Comparison of ENCODE assay signal across 19 cellular contexts in genomic region chr4:40931238-40931637, GRCh38.
A peak's percentile ranks its signal among the peaks of the same experiment; 100 is the strongest.
DNase-seq lines count a peak whose midpoint lies in the region; ATAC-seq, FAIRE-seq and TF ChIP-seq lines count a peak whose summit lies in the region.
"Had no signal": no experiment of that assay in that cellular context is flagged by ENCODE, and none has a peak within 500 bp of the region (broad histone marks: within the 10 kb centered on the region; RNA-seq: fewer than 3 reads in every experiment).

No MANE protein-coding gene starts in this region.

- no peak overlapping the region for H3T11ph ChIP-seq in H9 (ENCODE audit: low read length)

- no peak overlapping the region for H3K14ac ChIP-seq in H9 (ENCODE audit: insufficient read depth, low read length)
- H3K14ac ChIP-seq in H1 (ENCODE audit: insufficient read length): no peak overlapping the region

- no peak overlapping the region for H2BK5ac ChIP-seq in H9 (ENCODE audit: insufficient read length, low read length)
- H2BK5ac ChIP-seq in H1 (ENCODE audit: low read depth, low read length): no peak overlapping the region

- H3K79me2 ChIP-seq in H9 (ENCODE audit: insufficient read depth, low read length) (no peaks in the 10 kb centered on the region), H1 (ENCODE audit: control insufficient read depth in 1 of 2, insufficient read depth in 2 of 2, low read length in 2 of 2) (no peaks in the 10 kb centered on the region)

- TF ChIP-seq RAD21 in H1 (IDR thresholded peaks at IDR 0.05 in 1 of 2, conservative IDR thresholded peaks at IDR 0.05 in 1 of 2; ENCODE audit: low read depth in 2 of 2, low read length in 2 of 2): no peak

- H2BK20ac ChIP-seq in H9 (ENCODE audit: low read depth, low read length, poor library complexity, severe bottlenecking): no peak overlapping the region
- no peak overlapping the region for H2BK20ac ChIP-seq in H1 (ENCODE audit: low read length)

- H3K4me3 Mint-ChIP-seq in H9: no peak overlapping the region
- H3K4me3 Mint-ChIP-seq: CD4-positive, alpha-beta T cell; IgD-negative memory B cell had no signal

- H2BK120ac ChIP-seq in H9 (ENCODE audit: low read depth, low read length, poor library complexity, severe bottlenecking): no peak overlapping the region
- H2BK120ac ChIP-seq in H1 (replicated peaks; ENCODE audit: low read depth, low read length): peak overlapping the region; percentile 29

- DNase-seq in ELF-1 (ENCODE audit: low read depth, low spot score) (peak; percentile 74), H9 (no peak), H1 (ENCODE audit: low read depth in 1 of 2, low spot score in 2 of 2) (no peak), upper lobe of right lung (no peak), stomach (no peak), CD1c-positive myeloid dendritic cell (ENCODE audit: extremely low spot score) (no peak)
- DNase-seq: ACHN; BE2C; C1 segment of cervical spinal cord; CD4-positive, alpha-beta T cell; DMS153; DMS79; GF-D8; KBM-7 had no signal

- no peak overlapping the region for H3K9ac ChIP-seq in H9 (ENCODE audit: extremely low read depth, insufficient read length, low read length)
- no peak overlapping the region for H3K9ac ChIP-seq in H1 (replicated peaks in 1 of 4; ENCODE audit: extremely low read depth in 1 of 4, low read depth in 3 of 4, low read length in 3 of 4)

- POLR2A ChIA-PET in H1 (lab: Charles Lee; ENCODE audit: partially characterized antibody): interaction anchor here (0.8 to 2.2 kb wide), 2 partner anchors 23 to 325 kb away, joined by 3 to 7 read pairs; partner anchors contain the start of gene UCHL1

- H3K4me2 ChIP-seq in H9 (ENCODE audit: insufficient read depth, insufficient read length, low read length) (no peak overlapping the region), H1 (ENCODE audit: insufficient read depth in 1 of 2, low read depth in 2 of 2, low read length in 2 of 2) (no peak overlapping the region)

- H3K27ac ChIP-seq in H9 (ENCODE audit: insufficient read length, low read depth, low read length): no peak overlapping the region
- no peak overlapping the region for H3K27ac ChIP-seq in H1 (ENCODE audit: low read depth, low read length)
- no peak overlapping the region for H3K27ac ChIP-seq in upper lobe of right lung
- no peak overlapping the region for H3K27ac ChIP-seq in stomach

- H3K18ac ChIP-seq in H9 (ENCODE audit: insufficient read length, low read depth, low read length) (no peak overlapping the region), H1 (ENCODE audit: extremely low read depth, low read length) (peak overlapping the region; percentile 56; the same call in 1 of the 2 replicates)

- H3K4ac ChIP-seq in H9 (ENCODE audit: low read depth, low read length) (no peak overlapping the region), H1 (replicated peaks; ENCODE audit: insufficient read length, low read depth, low read length) (no peak overlapping the region)

- TF ChIP-seq EP300 in H1 (IDR thresholded peaks at IDR 0.05; ENCODE audit: borderline replicate concordance in 1 of 2, low read depth in 2 of 2, low read length in 2 of 2): no peak
- no peak for TF ChIP-seq EP300 in stomach (IDR thresholded peaks at IDR 0.05)

- intact Hi-C loops in upper lobe of right lung (cut with DNase I): no loop called here
- intact Hi-C loops in stomach (cut with DNase I; ENCODE audit: low total_unique reads): no loop called here

- H4K5ac ChIP-seq in H9 (ENCODE audit: insufficient read length, low read depth, low read length) (no peak overlapping the region), H1 (ENCODE audit: insufficient read length, low read depth, low read length) (no peak overlapping the region)

- H3K9me3 ChIP-seq in H9 (ENCODE audit: control insufficient read depth, low read depth, low read length) (no peaks in the 10 kb centered on the region), H1 (ENCODE audit: insufficient read depth in 2 of 2, low read depth in 1 of 2, low read length in 1 of 2) (no peaks in the 10 kb centered on the region), upper lobe of right lung (no peaks in the 10 kb centered on the region), stomach (no peaks in the 10 kb centered on the region)
- H3K9me3 ChIP-seq: BE2C had no signal

- no peak overlapping the region for H2BK12ac ChIP-seq in H9 (ENCODE audit: insufficient read length, low read depth, low read length)
- H2BK12ac ChIP-seq in H1 (ENCODE audit: low read depth, low read length): no peak overlapping the region

- no peaks in the 10 kb centered on the region for H3K27me3 Mint-ChIP-seq in H9 (ENCODE audit: low read depth)

- TF ChIP-seq CTCF in H9 (conservative IDR thresholded peaks at IDR 0.05): no peak
- TF ChIP-seq CTCF in H1 (IDR thresholded peaks at IDR 0.05; ENCODE audit: control extremely low read depth in 1 of 3, insufficient read depth in 1 of 3, low read depth in 1 of 3, low read length in 3 of 3): no peak
- no peak for TF ChIP-seq CTCF in upper lobe of right lung (IDR thresholded peaks at IDR 0.05)
- TF ChIP-seq CTCF in stomach (IDR thresholded peaks at IDR 0.05): no peak

- TF ChIP-seq POLR2A in H1 (IDR thresholded peaks at IDR 0.05; ENCODE audit: control extremely low read depth in 1 of 2, low read depth in 2 of 2, low read length in 2 of 2): no peak
- no peak for TF ChIP-seq POLR2A in stomach (IDR thresholded peaks at IDR 0.05)

- H3K4me3 ChIP-seq in H1 (ENCODE audit: extremely low read depth in 1 of 4, insufficient read depth in 2 of 4, low read depth in 3 of 4, low read length in 4 of 4) (no peak overlapping the region), upper lobe of right lung (no peak overlapping the region), stomach (no peak overlapping the region)

- H3K23ac ChIP-seq in H9 (ENCODE audit: insufficient read length, low read depth, low read length): no peak overlapping the region
- H3K23ac ChIP-seq in H1 (ENCODE audit: insufficient read length): peak overlapping the region; percentile 84

- CTCF ChIA-PET in H1 (lab: Charles Lee; ENCODE audit: partially characterized antibody): interaction anchor here (0.6 to 4.6 kb wide), 13 partner anchors 8 to 286 kb away, joined by 3 to 28 read pairs (median 5); partner anchors contain the start of gene APBB2

- no peak overlapping the region for H2BK15ac ChIP-seq in H9 (ENCODE audit: low read depth, low read length)
- no peak overlapping the region for H2BK15ac ChIP-seq in H1 (ENCODE audit: low read length)

- no peak for FAIRE-seq in H1 (lab: Jason Lieb, UNC)
- FAIRE-seq: A204.1, H54, HepG2 had no signal

- ATAC-seq in upper lobe of right lung (peak; percentile 53), GM21515 (IDR thresholded peaks at IDR 0.05; ENCODE audit: unreplicated experiment) (no peak)
- ATAC-seq: HepG2 had no signal

- H3K56ac ChIP-seq in H9 (ENCODE audit: insufficient read length, low read depth, low read length) (no peak overlapping the region), H1 (replicated peaks; ENCODE audit: insufficient read length, low read depth, low read length) (no peak overlapping the region)

- H3K36me3 Mint-ChIP-seq in H9 (ENCODE audit: insufficient read depth in 1 of 3, low read depth in 3 of 3): no peaks in the 10 kb centered on the region
- H3K36me3 Mint-ChIP-seq: IgD-negative memory B cell had no signal

- H4K91ac ChIP-seq in H9 (ENCODE audit: insufficient read length, low read depth, low read length) (no peak overlapping the region), H1 (replicated peaks; ENCODE audit: insufficient read length, low read length) (no peak overlapping the region)

- H3K79me1 ChIP-seq in H9 (ENCODE audit: insufficient read depth, low read depth, low read length, poor library complexity, severe bottlenecking) (no peaks in the 10 kb centered on the region), H1 (ENCODE audit: low read depth, low read length) (no peaks in the 10 kb centered on the region)

- no peak overlapping the region for H2AFZ ChIP-seq in H9 (ENCODE audit: low read length)
- H2AFZ ChIP-seq in H1 (ENCODE audit: low read length): no peak overlapping the region

- H3K27me3 ChIP-seq in H9 (ENCODE audit: insufficient read depth, low read length) (no peaks in the 10 kb centered on the region), H1 (replicated peaks in 1 of 4; ENCODE audit: control insufficient read depth in 3 of 4, extremely low read depth in 1 of 4, insufficient read depth in 3 of 4, low read length in 3 of 4) (no peaks in the 10 kb centered on the region), upper lobe of right lung (no peaks in the 10 kb centered on the region), stomach (no peaks in the 10 kb centered on the region)
- H3K27me3 ChIP-seq: BE2C had no signal

- H3K4me1 Mint-ChIP-seq in H9: peaks cover 52 to 58% of the 10 kb centered on the region in 2 experiments

- H2AK5ac ChIP-seq in H9 (ENCODE audit: insufficient read length, low read length) (no peak overlapping the region), H1 (ENCODE audit: low read depth, low read length) (no peak overlapping the region; the same call in 1 of the 2 replicates)

- H4K8ac ChIP-seq in H9 (replicated peaks; ENCODE audit: insufficient read length, low read depth, low read length) (no peak overlapping the region), H1 (ENCODE audit: extremely low read depth, insufficient read depth, low read length) (no peak overlapping the region; the same call in 1 of the 2 replicates)

- no peaks in the 10 kb centered on the region for H4K20me1 ChIP-seq in H9 (ENCODE audit: control insufficient read depth, insufficient read depth, insufficient read length)
- H4K20me1 ChIP-seq in H1 (replicated peaks in 1 of 2; ENCODE audit: control insufficient read depth in 1 of 2, insufficient read depth in 2 of 2, low read length in 2 of 2): no peaks in the 10 kb centered on the region

- H3K4me1 ChIP-seq in H9 (ENCODE audit: insufficient read depth, low read length) (0 out of 2 replicates have a peak, but pooled peaks cover 3% of the 10 kb centered on the region), H1 (replicated peaks in 1 of 4; ENCODE audit: control insufficient read depth in 3 of 4, insufficient read depth in 4 of 4, low read length in 3 of 4) (peaks cover 5 to 16% (median 13%) of the 10 kb centered on the region in 4 experiments; a peak in 5 of 7 replicates), upper lobe of right lung (no peaks in the 10 kb centered on the region), stomach (peaks cover 0 to 7% (median 0%) of the 10 kb centered on the region in 4 donors)
- H3K4me1 ChIP-seq: BE2C had no signal

- no CpG with 5 or more reads among the region's 6 CpGs for WGBS in H9 (ENCODE audit: extremely low coverage, insufficient read length, low lambda C conversion rate)
- 86% methylated on average over 6 of the region's 6 CpGs; no CpG with 5 or more reads in 1 of the 2 experiments for WGBS in H1 (ENCODE audit: extremely low coverage in 1 of 2, insufficient coverage in 1 of 2, insufficient read length in 1 of 2, insufficient replicate concordance in 2 of 2, low coverage in 1 of 2, low lambda C conversion rate in 2 of 2, missing lambda C conversion rate in 1 of 2), 2 experiments
- 68 to 83% (median 74%) methylated on average over 6 of the region's 6 CpGs for WGBS in stomach, 5 donors

- H3K27ac Mint-ChIP-seq in H9: peak overlapping the region; percentile 30 to 63 (median 59); a peak in 2 of 7 replicates
- H3K27ac Mint-ChIP-seq: CD4-positive, alpha-beta T cell; IgD-negative memory B cell had no signal

- no peaks in the 10 kb centered on the region for H3K23me2 ChIP-seq in H9 (ENCODE audit: insufficient read length, low read depth, low read length, poor library complexity, severe bottlenecking)
- no peaks in the 10 kb centered on the region for H3K23me2 ChIP-seq in H1 (ENCODE audit: low read depth, low read length)

- no peaks in the 10 kb centered on the region for H3K36me3 ChIP-seq in H1 (ENCODE audit: control insufficient read depth in 2 of 4, insufficient read depth in 4 of 4, low read length in 3 of 4)
- peaks cover 12% of the 10 kb centered on the region for H3K36me3 ChIP-seq in upper lobe of right lung
- peaks cover 7 to 31% (median 26%) of the 10 kb centered on the region in 4 donors for H3K36me3 ChIP-seq in stomach
- H3K36me3 ChIP-seq: BE2C had no signal

- H3K9me3 Mint-ChIP-seq in H9: no peaks in the 10 kb centered on the region
- H3K9me3 Mint-ChIP-seq: CD4-positive, alpha-beta T cell; IgD-negative memory B cell had no signal
